Comparison of ENCODE assay signal across 8 cellular contexts in genomic region chr2:225889452-225889851, GRCh38.
DNase-seq lines count a peak whose midpoint lies in the region; ATAC-seq and TF ChIP-seq lines count a peak whose summit lies in the region.

No MANE protein-coding gene starts in this region.

- H3K27ac ChIP-seq in DOHH2 (ENCODE audit: low read depth, low read length), result no peak overlapping the region
- 0 out of 2 replicates have a peak overlapping the region, but pooled peaks have one; percentile 9 for H3K27ac ChIP-seq in SJSA1
- no peak overlapping the region for H3K27ac ChIP-seq in trophoblast cell (ENCODE audit: low read depth, low read length)

- H3F3A ChIP-seq in DOHH2 (ENCODE audit: control insufficient read depth, insufficient read depth), result no peaks in the 10 kb centered on the region

- no peaks in the 10 kb centered on the region for H3K79me1 ChIP-seq in trophoblast cell (ENCODE audit: low read length)

- H4K20me1 ChIP-seq in DOHH2 (ENCODE audit: control insufficient read depth, insufficient read depth, low read depth, low read length), result no peaks in the 10 kb centered on the region

- H3K36me3 ChIP-seq in DOHH2 (ENCODE audit: control insufficient read depth, low read length) (no peaks in the 10 kb centered on the region), SJSA1 (no peaks in the 10 kb centered on the region), trophoblast cell (ENCODE audit: control insufficient read depth in 1 of 2, insufficient read depth in 2 of 2, low read length in 2 of 2) (no peaks in the 10 kb centered on the region)

- no peak overlapping the region for H3K23ac ChIP-seq in trophoblast cell (ENCODE audit: low read length)

- DNase-seq in HS-5 (ENCODE audit: low read depth) (peak; percentile 88), SJSA1 (ENCODE audit: low read depth in 1 of 2, low spot score in 2 of 2) (peak in 1 of 2 experiments; percentile 61), fibroblast of mammary gland (ENCODE audit: low read depth) (peak; percentile 91), trophoblast cell (peak; percentile 12 to 73)
- DNase-seq in stimulated activated CD8-positive, alpha-beta memory T cell treated with anti-CD3 and anti-CD28 coated beads, Interleukin-4, amount 100 ng/mL, for 48 hours, result no peak
- no peak for DNase-seq in activated CD4-positive, alpha-beta T cell treated with anti-CD3 and anti-CD28 coated beads for 48 hours

- H3K9me3 ChIP-seq in DOHH2 (ENCODE audit: control insufficient read depth, insufficient read depth, low read length), result no peaks in the 10 kb centered on the region
- no peaks in the 10 kb centered on the region for H3K9me3 ChIP-seq in SJSA1 (replicated peaks)
- H3K9me3 ChIP-seq in trophoblast cell (ENCODE audit: insufficient read depth, low read depth, low read length), result no peaks in the 10 kb centered on the region

- no CpG with 5 or more reads among the region's 1 CpG for WGBS in trophoblast cell (ENCODE audit: extremely low coverage, insufficient coverage, insufficient read length)

- no peak overlapping the region for H2BK5ac ChIP-seq in trophoblast cell (ENCODE audit: low read depth, low read length, poor library complexity)

- H4K91ac ChIP-seq in trophoblast cell (ENCODE audit: low read depth, low read length), result no peak overlapping the region

- H3K4ac ChIP-seq in trophoblast cell (ENCODE audit: low read depth, low read length), result no peak overlapping the region

- H3K14ac ChIP-seq in trophoblast cell (ENCODE audit: low read length), result no peak overlapping the region

- peak; percentile 91 for ATAC-seq in GM21360 (IDR thresholded peaks at IDR 0.05; ENCODE audit: unreplicated experiment)

- no peak overlapping the region for H3K9ac ChIP-seq in trophoblast cell (ENCODE audit: low read length)

- H4K12ac ChIP-seq in trophoblast cell (ENCODE audit: low read depth, low read length), result no peak overlapping the region

- peaks cover 4% of the 10 kb centered on the region; the same call in 1 of the 2 replicates for H3K4me1 ChIP-seq in DOHH2 (ENCODE audit: control insufficient read depth, low read length)
- peaks cover 8% of the 10 kb centered on the region for H3K4me1 ChIP-seq in SJSA1 (replicated peaks)
- no peaks in the 10 kb centered on the region for H3K4me1 ChIP-seq in trophoblast cell (ENCODE audit: control insufficient read depth in 1 of 2, insufficient read depth in 2 of 2, low read length in 2 of 2)

- no peak overlapping the region for H2BK120ac ChIP-seq in trophoblast cell (ENCODE audit: insufficient read depth, low read length, poor library complexity)

- no peak overlapping the region for H2AFZ ChIP-seq in trophoblast cell (ENCODE audit: insufficient read depth, low read length, poor library complexity)

- H3K4me3 ChIP-seq in DOHH2 (ENCODE audit: low read length) (no peak overlapping the region), SJSA1 (no peak overlapping the region), fibroblast of mammary gland (ENCODE audit: control insufficient read depth, low read depth, low read length) (no peak overlapping the region), trophoblast cell (ENCODE audit: low read depth, low read length) (no peak overlapping the region)

- H3K79me2 ChIP-seq in DOHH2 (ENCODE audit: control insufficient read depth, low read length), result no peaks in the 10 kb centered on the region
- no peaks in the 10 kb centered on the region for H3K79me2 ChIP-seq in trophoblast cell (ENCODE audit: control insufficient read depth, insufficient read depth, low read length, poor library complexity)

- no peak overlapping the region for H3K18ac ChIP-seq in trophoblast cell (ENCODE audit: low read length)

- no peaks in the 10 kb centered on the region for H3K9me2 ChIP-seq in DOHH2 (replicated peaks; ENCODE audit: control insufficient read depth, low read length)

- H2BK12ac ChIP-seq in trophoblast cell (ENCODE audit: low read length), result no peak overlapping the region

- H4K8ac ChIP-seq in trophoblast cell (ENCODE audit: low read depth, low read length), result no peak overlapping the region

- peak; percentile 78 for TF ChIP-seq CTCF in DOHH2 (IDR thresholded peaks at IDR 0.05; ENCODE audit: low read depth, low read length, poor library complexity, severe bottlenecking)
- TF ChIP-seq CTCF in fibroblast of mammary gland (conservative IDR thresholded peaks at IDR 0.05; ENCODE audit: control insufficient read depth, insufficient read depth, low read depth, low read length), result peak; percentile 83

- no peaks in the 10 kb centered on the region for H3K27me3 ChIP-seq in DOHH2 (ENCODE audit: control insufficient read depth, low read length)
- no peaks in the 10 kb centered on the region for H3K27me3 ChIP-seq in SJSA1 (replicated peaks)
- H3K27me3 ChIP-seq in trophoblast cell (ENCODE audit: insufficient read depth, low read length), result no peaks in the 10 kb centered on the region

- no peak overlapping the region for H3K4me2 ChIP-seq in DOHH2 (ENCODE audit: low read length)
- no peak overlapping the region for H3K4me2 ChIP-seq in trophoblast cell (ENCODE audit: low read length)

- H2AK5ac ChIP-seq in trophoblast cell (ENCODE audit: low read length), result no peak overlapping the region

Comparison
In these comparisons a context has a peak if more than half of its experiments do, and no peak if none do; other contexts are left out.
1. DNase-seq: peak in HS-5 (single experiment), fibroblast of mammary gland (single experiment) and trophoblast cell (2 of 2); none in stimulated activated CD8-positive, alpha-beta memory T cell treated with anti-CD3 and anti-CD28 coated beads, Interleukin-4, amount 100 ng/mL, for 48 hours (single experiment) and activated CD4-positive, alpha-beta T cell treated with anti-CD3 and anti-CD28 coated beads for 48 hours (single experiment).